ENCODE assay signal across 1 cellular context in genomic region chr19:38429055-38429810, GRCh38.
TF ChIP-seq lines count a peak whose summit lies in the region.

No MANE protein-coding gene starts in this region.

TF ChIP-seq in WTC11, 78 proteins besides CTCF, POLR2A, EP300 and RAD21 (continued from another document):
- TF ChIP-seq PREB (CRISPR knock-in tag; IDR thresholded peaks at IDR 0.05; ENCODE audit: borderline replicate concordance) (no peak), JAZF1 (CRISPR knock-in tag; IDR thresholded peaks at IDR 0.05) (no peak), ZNF532 (CRISPR knock-in tag; IDR thresholded peaks at IDR 0.05; ENCODE audit: borderline replicate concordance) (no peak), HMGA2 (CRISPR knock-in tag; IDR thresholded peaks at IDR 0.05) (no peak), ZNF138 (CRISPR knock-in tag; conservative IDR thresholded peaks at IDR 0.05) (no peak), NR1H2 (CRISPR knock-in tag; IDR thresholded peaks at IDR 0.05) (no peak), CDX4 (CRISPR knock-in tag; IDR thresholded peaks at IDR 0.05; ENCODE audit: borderline replicate concordance) (no peak), FOXP1 (CRISPR knock-in tag; IDR thresholded peaks at IDR 0.05; ENCODE audit: borderline replicate concordance) (no peak), ZSCAN18 (CRISPR knock-in tag; IDR thresholded peaks at IDR 0.05) (no peak), CREB1 (CRISPR knock-in tag; IDR thresholded peaks at IDR 0.05) (no peak), E2F5 (CRISPR knock-in tag; IDR thresholded peaks at IDR 0.05) (no peak)
